ENCODE assay signal across 8 cellular contexts in the genomic region with DNA sequence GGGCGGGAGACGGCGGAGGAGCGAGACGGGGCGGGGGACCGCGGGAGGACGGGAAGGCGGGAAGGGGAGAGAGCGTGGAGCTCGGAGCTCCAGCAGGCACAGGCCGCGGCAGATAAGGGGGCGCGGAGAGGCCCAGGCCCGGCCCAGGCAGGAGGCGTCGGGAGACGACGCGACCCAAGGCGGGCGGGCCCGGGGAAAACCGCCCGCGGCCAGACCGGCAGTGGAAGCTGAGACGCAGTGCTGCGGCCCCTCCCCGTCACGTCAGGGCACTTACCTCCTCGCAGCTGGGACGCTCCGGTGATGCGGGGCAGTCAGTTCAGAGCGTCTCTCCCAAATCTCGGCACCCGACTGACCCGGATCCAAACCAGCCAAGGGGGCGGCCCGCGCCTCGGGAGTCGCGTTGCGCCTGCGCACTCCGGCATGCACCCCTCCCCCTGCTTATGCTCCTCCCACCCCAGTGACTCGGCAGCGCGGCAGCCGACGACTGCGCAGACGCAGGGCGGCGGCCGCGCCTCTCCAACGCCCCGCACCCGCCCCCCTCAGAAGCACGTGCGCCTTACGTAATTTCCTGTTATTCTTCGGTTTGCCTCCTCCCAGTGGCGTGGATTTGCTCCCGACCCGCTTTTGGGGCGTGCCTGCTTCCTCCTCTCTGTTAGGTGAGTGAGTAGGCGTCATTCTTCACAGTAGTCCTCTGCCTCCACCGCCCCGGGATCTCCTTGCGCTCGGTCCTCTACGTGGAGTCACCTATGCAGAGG. TPM values are rescaled to one million over a fixed set of nuclear protein-coding genes. Genes with fewer than 3 reads are reported as not detected.
DNase-seq lines count a peak whose midpoint lies in the region; ATAC-seq and TF ChIP-seq lines count a peak whose summit lies in the region.

A gene (minus strand): TSS at position 350 of the 755 bp plus-strand sequence. CDS start 3,814 bp downstream, outside the sequence.

- H3K27me3 ChIP-seq in cardiac muscle cell = no peaks in the 10 kb centered on the region
- no peaks in the 10 kb centered on the region for H3K27me3 ChIP-seq in trophoblast cell (ENCODE audit: insufficient read depth, low read length)
- H3K27me3 ChIP-seq in transverse colon = no peaks in the 10 kb centered on the region

- intact Hi-C loops in transverse colon (cut with DNase I; ENCODE audit: low total_unique reads) = no loop called here

- H3K18ac ChIP-seq in trophoblast cell (ENCODE audit: low read length) = peak within 1 kb of the TSS; percentile 76

- peak within 1 kb of the TSS; percentile 57 for H2AFZ ChIP-seq in trophoblast cell (ENCODE audit: insufficient read depth, low read length, poor library complexity)

- H3K4me3 ChIP-seq in GM12865 (ENCODE audit: low read depth, low read length) (peak within 1 kb of the TSS; percentile 85), cardiac muscle cell (peak within 1 kb of the TSS; percentile 73), trophoblast cell (ENCODE audit: low read depth, low read length) (peak within 1 kb of the TSS; percentile 97), transverse colon (peak within 1 kb of the TSS; percentile 63 to 100 (median 90))

- H3K4me2 ChIP-seq in trophoblast cell (ENCODE audit: low read length) = peak within 1 kb of the TSS; percentile 64

- peak within 1 kb of the TSS; percentile 94 for H3K27ac Mint-ChIP-seq in activated naive CD8-positive, alpha-beta T cell treated with anti-CD3 and anti-CD28 coated beads, Interleukin-2, amount 50 U/mL, for 24 hours

- H3K14ac ChIP-seq in trophoblast cell (ENCODE audit: low read length) = peak within 1 kb of the TSS; percentile 93

- peak within 1 kb of the TSS; percentile 19 for H3K23ac ChIP-seq in trophoblast cell (ENCODE audit: low read length)

- peak within 1 kb of the TSS; percentile 27 for H2AK5ac ChIP-seq in trophoblast cell (ENCODE audit: low read length)

- H3K36me3 ChIP-seq in cardiac muscle cell = peaks cover 2% of the 10 kb centered on the region
- no peaks in the 10 kb centered on the region for H3K36me3 ChIP-seq in trophoblast cell (ENCODE audit: control insufficient read depth in 1 of 2, insufficient read depth in 2 of 2, low read length in 2 of 2)
- peaks cover 0 to 9% (median 0%) of the 10 kb centered on the region in 4 donors for H3K36me3 ChIP-seq in transverse colon

- peak within 1 kb of the TSS; percentile 98 for H3K27ac ChIP-seq in cardiac muscle cell
- H3K27ac ChIP-seq in trophoblast cell (ENCODE audit: low read depth, low read length) = peak within 1 kb of the TSS; percentile 89
- peak within 1 kb of the TSS; percentile 97 to 100 (median 99) for H3K27ac ChIP-seq in transverse colon

- H3K9me3 Mint-ChIP-seq in activated naive CD8-positive, alpha-beta T cell treated with anti-CD3 and anti-CD28 coated beads, Interleukin-2, amount 50 U/mL, for 24 hours = no peaks in the 10 kb centered on the region

- in situ Hi-C loops in transverse colon (cut with MboI; ENCODE audit: low pct_ligation_motif_present in 1 of 4, low pct_unique_long_range_greater_than_20kb in 1 of 4, low sequenced_read_pairs in 3 of 4) = loop anchor here (10.0 to 25.0 kb wide), 5 partner anchors 104 to 402 kb away; a partner anchor contains a TSS

- H3K4me3 Mint-ChIP-seq in activated naive CD8-positive, alpha-beta T cell treated with anti-CD3 and anti-CD28 coated beads, Interleukin-2, amount 50 U/mL, for 24 hours = peak within 1 kb of the TSS; percentile 94

- peak; percentile 44 for TF ChIP-seq EP300 in transverse colon (IDR thresholded peaks at IDR 0.05; ENCODE audit: low read depth)

- peak within 1 kb of the TSS; percentile 86 for H4K91ac ChIP-seq in trophoblast cell (ENCODE audit: low read depth, low read length)

- peaks cover 9% of the 10 kb centered on the region for H3K79me2 ChIP-seq in trophoblast cell (ENCODE audit: control insufficient read depth, insufficient read depth, low read length, poor library complexity)

- DNase-seq in GM12865 (ENCODE audit: low read depth) (peak; percentile 98), NCI-H1417 treated with DMSO at 0.1 percent for 48 hours (lab: John Stamatoyannopoulos, UW) (peak; percentile 96), SW480 (ENCODE audit: low spot score) (peak; percentile 100), cardiac muscle cell (ENCODE audit: low read depth in 1 of 2, low spot score in 1 of 2) (peak; percentile 98), trophoblast cell (peak; percentile 98 to 99), transverse colon (peak; percentile 99)
- DNase-seq in activated naive CD8-positive, alpha-beta T cell treated with anti-CD3 and anti-CD28 coated beads, Interleukin-2, amount 50 U/mL, for 24 hours = peak; percentile 98

- H2BK5ac ChIP-seq in trophoblast cell (ENCODE audit: low read depth, low read length, poor library complexity) = peak within 1 kb of the TSS; percentile 77

- peaks cover 30% of the 10 kb centered on the region for H3K4me1 ChIP-seq in cardiac muscle cell (ENCODE audit: low read depth)
- H3K4me1 ChIP-seq in trophoblast cell (ENCODE audit: control insufficient read depth in 1 of 2, insufficient read depth in 2 of 2, low read length in 2 of 2) = peaks cover 3 to 6% of the 10 kb centered on the region in 2 experiments
- peaks cover 8 to 53% (median 34%) of the 10 kb centered on the region in 4 donors for H3K4me1 ChIP-seq in transverse colon

- TF ChIP-seq CTCF in GM12865 (IDR thresholded peaks at IDR 0.05; ENCODE audit: insufficient read depth, low read depth, low read length, missing control alignments) (no peak), cardiac muscle cell (IDR thresholded peaks at IDR 0.05; ENCODE audit: low read depth, low read length) (no peak), transverse colon (IDR thresholded peaks at IDR 0.05) (peak in 1 of 5 experiments; percentile 44)

- peaks cover 10% of the 10 kb centered on the region for H3K79me1 ChIP-seq in trophoblast cell (ENCODE audit: low read length)

- WGBS in trophoblast cell (ENCODE audit: extremely low coverage, insufficient coverage, insufficient read length) = no CpG with 5 or more reads among the region's 78 CpGs
- 0% methylated on average over 4 to 64 of the region's 78 CpGs for WGBS in transverse colon (ENCODE audit: low coverage in 1 of 2), 2 donors

- H3K9me3 ChIP-seq in cardiac muscle cell (ENCODE audit: low read depth) (no peaks in the 10 kb centered on the region), trophoblast cell (ENCODE audit: insufficient read depth, low read depth, low read length) (no peaks in the 10 kb centered on the region), transverse colon (no peaks in the 10 kb centered on the region)

- peak within 1 kb of the TSS; percentile 80 for H3K9ac ChIP-seq in trophoblast cell (ENCODE audit: low read length)

- peak within 1 kb of the TSS; percentile 60 for H2BK120ac ChIP-seq in trophoblast cell (ENCODE audit: insufficient read depth, low read length, poor library complexity)

- peak; percentile 99 for TF ChIP-seq POLR2A in transverse colon (IDR thresholded peaks at IDR 0.05)

- peak within 1 kb of the TSS; percentile 75 for H4K8ac ChIP-seq in trophoblast cell (ENCODE audit: low read depth, low read length)

- peaks cover 2% of the 10 kb centered on the region for H3K27me3 Mint-ChIP-seq in activated naive CD8-positive, alpha-beta T cell treated with anti-CD3 and anti-CD28 coated beads, Interleukin-2, amount 50 U/mL, for 24 hours

- peaks cover 6% of the 10 kb centered on the region for H3K36me3 Mint-ChIP-seq in activated naive CD8-positive, alpha-beta T cell treated with anti-CD3 and anti-CD28 coated beads, Interleukin-2, amount 50 U/mL, for 24 hours (ENCODE audit: low read depth)

- peaks cover 65% of the 10 kb centered on the region for H3K4me1 Mint-ChIP-seq in activated naive CD8-positive, alpha-beta T cell treated with anti-CD3 and anti-CD28 coated beads, Interleukin-2, amount 50 U/mL, for 24 hours

- peak within 1 kb of the TSS; percentile 76 for H4K12ac ChIP-seq in trophoblast cell (ENCODE audit: low read depth, low read length)

- ATAC-seq in HG02763 (IDR thresholded peaks at IDR 0.05; ENCODE audit: unreplicated experiment) = peak; percentile 85
- peak; percentile 88 for ATAC-seq in activated naive CD8-positive, alpha-beta T cell treated with anti-CD3 and anti-CD28 coated beads, Interleukin-2, amount 50 U/mL, for 24 hours

- peak within 1 kb of the TSS; percentile 20 for H2BK12ac ChIP-seq in trophoblast cell (ENCODE audit: low read length)

- peak within 1 kb of the TSS; percentile 63 for H3K4ac ChIP-seq in trophoblast cell (ENCODE audit: low read depth, low read length)

RNA-seq across cellular contexts. Expression of the gene that starts here (rescaled TPM):
- total RNA-seq in cardiac muscle cell (28.5 and 28.6 TPM in 2 replicates), transverse colon (10 to 100 TPM; 11.2 to 38.0 (median 26.2) TPM)
- 35.2 and 41.4 TPM in 2 replicates for polyA plus RNA-seq in cardiac muscle cell
- polyA plus RNA-seq in trophoblast cell (2013) = 61.8 and 64.9 TPM in 2 replicates

Comparison
In these comparisons a context has a peak if more than half of its experiments do, and no peak if none do; other contexts are left out.
1. Peak in every context shown above with its lines: DNase-seq, ATAC-seq, H3K4me3 ChIP-seq and H3K27ac ChIP-seq.